ENCODE assay signal across 8 cellular contexts in the genomic region with DNA sequence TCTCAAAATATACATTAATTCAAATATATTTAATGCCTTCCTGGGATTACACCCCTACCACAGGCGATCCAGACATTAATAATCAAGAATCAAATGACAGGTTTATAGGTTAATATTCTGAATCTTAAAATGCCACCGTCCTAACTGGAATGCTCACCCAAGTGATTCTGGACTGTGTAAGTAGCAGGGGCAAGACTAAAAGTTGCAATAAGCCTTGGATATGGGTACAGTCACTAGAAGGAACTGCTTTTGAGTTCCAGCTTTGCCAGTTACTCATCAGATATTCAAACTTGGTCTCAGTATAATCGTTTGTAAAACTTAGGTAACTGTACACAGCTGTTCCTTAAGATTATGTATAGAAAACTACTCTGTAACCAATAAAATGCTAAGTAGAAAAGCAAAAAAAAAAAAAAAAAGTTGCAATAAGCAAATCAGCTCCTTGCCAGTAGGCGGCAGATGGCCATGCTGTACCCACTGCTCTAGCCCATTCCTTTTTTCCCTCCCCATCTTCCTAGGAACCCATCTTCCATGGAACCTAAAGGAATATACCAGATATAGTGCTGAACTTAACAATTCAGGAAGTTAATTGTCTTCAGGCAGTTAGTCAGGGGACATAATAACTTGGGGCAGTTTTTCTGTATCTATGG.
DNase-seq lines count a peak whose midpoint lies in the region; ATAC-seq and TF ChIP-seq lines count a peak whose summit lies in the region.

No MANE protein-coding gene starts in this region.

- H3K27me3 Mint-ChIP-seq in activated naive CD8-positive, alpha-beta T cell, result no peaks in the 10 kb centered on the region
- H3K27me3 Mint-ChIP-seq in nephron progenitor cell (ENCODE audit: low read depth, poor library complexity), result no peaks in the 10 kb centered on the region

- H3K36me3 Mint-ChIP-seq in activated naive CD8-positive, alpha-beta T cell, result peaks cover 6% of the 10 kb centered on the region
- peaks cover 57% of the 10 kb centered on the region for H3K36me3 Mint-ChIP-seq in nephron progenitor cell (ENCODE audit: low read depth)

- ATAC-seq in GM18909 (IDR thresholded peaks at IDR 0.05; ENCODE audit: poor library complexity, unreplicated experiment), result no peak

- H3K27ac Mint-ChIP-seq in activated naive CD8-positive, alpha-beta T cell, result peak overlapping the region; percentile 86
- H3K27ac Mint-ChIP-seq in nephron progenitor cell, result peak overlapping the region; percentile 15

- no peak for TF ChIP-seq EP300 in Ishikawa (IDR thresholded peaks at IDR 0.05; ENCODE audit: borderline replicate concordance)

- TF ChIP-seq RAD21 in Ishikawa (IDR thresholded peaks at IDR 0.05; ENCODE audit: low read depth), result peak; percentile 6; the same call in 1 of the 2 replicates

- peak; percentile 6 for DNase-seq in NCI-H2227 (lab: John Stamatoyannopoulos, UW; ENCODE audit: unreplicated experiment)
- DNase-seq in NCI-H2227 treated with DMSO at 0.1 percent for 48 hours (lab: John Stamatoyannopoulos, UW), result no peak
- no peak for DNase-seq in nephron progenitor cell
- no peak for DNase-seq in activated effector memory CD4-positive, alpha-beta T cell treated with Interleukin-2 at 50 U/mL for 16 hours
- no peak for DNase-seq in stimulated activated CD8-positive, alpha-beta memory T cell treated with anti-CD3 and anti-CD28 coated beads, Interleukin-4, amount 100 ng/mL, for 48 hours

- H3K9me3 Mint-ChIP-seq in activated naive CD8-positive, alpha-beta T cell (ENCODE audit: low read depth), result no peaks in the 10 kb centered on the region
- H3K9me3 Mint-ChIP-seq in nephron progenitor cell, result peaks cover 4% of the 10 kb centered on the region

- H3K4me1 Mint-ChIP-seq in activated naive CD8-positive, alpha-beta T cell (ENCODE audit: low read depth), result peaks cover 57% of the 10 kb centered on the region
- H3K4me1 Mint-ChIP-seq in nephron progenitor cell, result peaks cover 15% of the 10 kb centered on the region

- H3K4me3 Mint-ChIP-seq in activated naive CD8-positive, alpha-beta T cell, result no peak overlapping the region
- no peak overlapping the region for H3K4me3 Mint-ChIP-seq in nephron progenitor cell

- TF ChIP-seq CTCF in nephron progenitor cell (IDR thresholded peaks at IDR 0.05), result peak; percentile 35

TF ChIP-seq in Ishikawa, 13 proteins besides CTCF, POLR2A, EP300 and RAD21:
- no peak for TF ChIP-seq ZBTB7A (IDR thresholded peaks at IDR 0.05; ENCODE audit: low read depth)
- TF ChIP-seq CEBPB (IDR thresholded peaks at IDR 0.05), result no peak
- TF ChIP-seq TEAD4 (IDR thresholded peaks at IDR 0.05), result no peak
- TF ChIP-seq, protein P1, sequence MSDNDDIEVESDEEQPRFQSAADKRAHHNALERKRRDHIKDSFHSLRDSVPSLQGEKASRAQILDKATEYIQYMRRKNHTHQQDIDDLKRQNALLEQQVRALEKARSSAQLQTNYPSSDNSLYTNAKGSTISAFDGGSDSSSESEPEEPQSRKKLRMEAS (IDR thresholded peaks at IDR 0.05), result no peak
- TF ChIP-seq CREB1 (IDR thresholded peaks at IDR 0.05; ENCODE audit: low read depth), result no peak
- no peak for TF ChIP-seq NFIC (IDR thresholded peaks at IDR 0.05)
- TF ChIP-seq, protein P2, sequence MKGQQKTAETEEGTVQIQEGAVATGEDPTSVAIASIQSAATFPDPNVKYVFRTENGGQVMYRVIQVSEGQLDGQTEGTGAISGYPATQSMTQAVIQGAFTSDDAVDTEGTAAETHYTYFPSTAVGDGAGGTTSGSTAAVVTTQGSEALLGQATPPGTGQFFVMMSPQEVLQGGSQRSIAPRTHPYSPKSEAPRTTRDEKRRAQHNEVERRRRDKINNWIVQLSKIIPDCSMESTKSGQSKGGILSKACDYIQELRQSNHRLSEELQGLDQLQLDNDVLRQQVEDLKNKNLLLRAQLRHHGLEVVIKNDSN (IDR thresholded peaks at IDR 0.05), result no peak
- TF ChIP-seq, protein P3, sequence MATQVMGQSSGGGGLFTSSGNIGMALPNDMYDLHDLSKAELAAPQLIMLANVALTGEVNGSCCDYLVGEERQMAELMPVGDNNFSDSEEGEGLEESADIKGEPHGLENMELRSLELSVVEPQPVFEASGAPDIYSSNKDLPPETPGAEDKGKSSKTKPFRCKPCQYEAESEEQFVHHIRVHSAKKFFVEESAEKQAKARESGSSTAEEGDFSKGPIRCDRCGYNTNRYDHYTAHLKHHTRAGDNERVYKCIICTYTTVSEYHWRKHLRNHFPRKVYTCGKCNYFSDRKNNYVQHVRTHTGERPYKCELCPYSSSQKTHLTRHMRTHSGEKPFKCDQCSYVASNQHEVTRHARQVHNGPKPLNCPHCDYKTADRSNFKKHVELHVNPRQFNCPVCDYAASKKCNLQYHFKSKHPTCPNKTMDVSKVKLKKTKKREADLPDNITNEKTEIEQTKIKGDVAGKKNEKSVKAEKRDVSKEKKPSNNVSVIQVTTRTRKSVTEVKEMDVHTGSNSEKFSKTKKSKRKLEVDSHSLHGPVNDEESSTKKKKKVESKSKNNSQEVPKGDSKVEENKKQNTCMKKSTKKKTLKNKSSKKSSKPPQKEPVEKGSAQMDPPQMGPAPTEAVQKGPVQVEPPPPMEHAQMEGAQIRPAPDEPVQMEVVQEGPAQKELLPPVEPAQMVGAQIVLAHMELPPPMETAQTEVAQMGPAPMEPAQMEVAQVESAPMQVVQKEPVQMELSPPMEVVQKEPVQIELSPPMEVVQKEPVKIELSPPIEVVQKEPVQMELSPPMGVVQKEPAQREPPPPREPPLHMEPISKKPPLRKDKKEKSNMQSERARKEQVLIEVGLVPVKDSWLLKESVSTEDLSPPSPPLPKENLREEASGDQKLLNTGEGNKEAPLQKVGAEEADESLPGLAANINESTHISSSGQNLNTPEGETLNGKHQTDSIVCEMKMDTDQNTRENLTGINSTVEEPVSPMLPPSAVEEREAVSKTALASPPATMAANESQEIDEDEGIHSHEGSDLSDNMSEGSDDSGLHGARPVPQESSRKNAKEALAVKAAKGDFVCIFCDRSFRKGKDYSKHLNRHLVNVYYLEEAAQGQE (IDR thresholded peaks at IDR 0.05; ENCODE audit: low read depth), result no peak
- no peak for TF ChIP-seq EGR1 (IDR thresholded peaks at IDR 0.05)
- TF ChIP-seq TAF1 (IDR thresholded peaks at IDR 0.05; ENCODE audit: low read depth), result no peak
- TF ChIP-seq YY1 (IDR thresholded peaks at IDR 0.05; ENCODE audit: low read depth), result no peak
- TF ChIP-seq TCF12 (IDR thresholded peaks at IDR 0.05; ENCODE audit: low read depth), result no peak
- no peak for TF ChIP-seq FOXM1 (IDR thresholded peaks at IDR 0.05; ENCODE audit: borderline replicate concordance, low read depth)
